32 cellular contexts compared by ENCODE assay signal in genomic region chr11:24142062-24142461, GRCh38.
"Had no signal": no experiment of that assay in that cellular context is flagged by ENCODE, and none has a peak within 500 bp of the region (broad histone marks: within the 10 kb centered on the region; RNA-seq: fewer than 3 reads in every experiment).

No MANE protein-coding gene starts in this region.

- H3K4me1 Mint-ChIP-seq: activated B cell treated with CpG ODN at 0.5 μM for 24 hours; activated T-helper 17 cell treated with anti-CD3 and anti-CD28 coated beads, Interleukin-2, amount 50 U/mL, for 72 hours; nephron; stimulated activated memory B cell treated with anti-CD40 and anti-IgM and Interleukin-4, amounts not matched to agents 10 μg/mL and 1 μg/mL and 100 μg/mL, for 72 hours; stimulated activated naive CD8-positive, alpha-beta T cell treated with anti-CD3 and anti-CD28 coated beads, Interleukin-15, amount 100 ng/mL, for 72 hours had no signal

- H3K4me3 Mint-ChIP-seq: activated B cell treated with CpG ODN at 0.5 μM for 24 hours; activated CD8-positive, alpha-beta T cell treated with anti-CD3 and anti-CD28 coated beads for 36 hours; activated T-cell treated with anti-CD3 and anti-CD28 coated beads, Interleukin-2, amount 50 U/mL, for 4 hours; activated T-helper 17 cell treated with anti-CD3 and anti-CD28 coated beads, Interleukin-2, amount 50 U/mL, for 72 hours; dendritic cell treated with granulocyte-macrophage colony-stimulating factor and Interleukin-4, amounts not matched to agents 40 ng/mL and 50 ng/mL, for 4 days; nephron; stimulated activated memory B cell treated with anti-CD40 and anti-IgM and Interleukin-4, amounts not matched to agents 10 μg/mL and 1 μg/mL and 100 μg/mL, for 72 hours; stimulated activated naive CD8-positive, alpha-beta T cell treated with anti-CD3 and anti-CD28 coated beads, Interleukin-15, amount 100 ng/mL, for 72 hours; type B pancreatic cell had no signal

- H3K27ac Mint-ChIP-seq: activated B cell treated with CpG ODN at 0.5 μM for 24 hours; activated CD8-positive, alpha-beta T cell treated with anti-CD3 and anti-CD28 coated beads for 36 hours; activated T-helper 17 cell treated with anti-CD3 and anti-CD28 coated beads, Interleukin-2, amount 50 U/mL, for 72 hours; dendritic cell treated with granulocyte-macrophage colony-stimulating factor and Interleukin-4, amounts not matched to agents 40 ng/mL and 50 ng/mL, for 4 days; nephron; stimulated activated memory B cell treated with anti-CD40 and anti-IgM and Interleukin-4, amounts not matched to agents 10 μg/mL and 1 μg/mL and 100 μg/mL, for 72 hours; stimulated activated naive CD8-positive, alpha-beta T cell treated with anti-CD3 and anti-CD28 coated beads, Interleukin-15, amount 100 ng/mL, for 72 hours; type B pancreatic cell had no signal

- H3K9me3 ChIP-seq: breast epithelium, gastroesophageal sphincter, neutrophil, pancreas, prostate gland, sigmoid colon, uterus had no signal

- H3K36me3 Mint-ChIP-seq: stimulated activated memory B cell treated with anti-CD40 and anti-IgM and Interleukin-4, amounts not matched to agents 10 μg/mL and 1 μg/mL and 100 μg/mL, for 72 hours; type B pancreatic cell had no signal

- H3K36me3 ChIP-seq: breast epithelium, gastroesophageal sphincter, neutrophil, pancreas, prostate gland, sigmoid colon, uterus had no signal

- H3K27me3 ChIP-seq: breast epithelium, gastroesophageal sphincter, hepatocyte, neutrophil, pancreas, sigmoid colon, uterus had no signal

- DNase-seq: activated B cell treated with CpG ODN at 0.5 μM for 24 hours; activated CD4-positive, alpha-beta T cell treated with anti-CD3 and anti-CD28 coated beads, Interleukin-2, amount 50 U/mL, for 1 hour; activated CD8-positive, alpha-beta T cell treated with anti-CD3 and anti-CD28 coated beads for 36 hours; activated gamma-delta T cell treated with Interleukin-2 at 50 U/mL for 16 hours; activated naive CD4-positive, alpha-beta T cell treated with anti-CD3 and anti-CD28 coated beads, Interleukin-2, amount 50 U/mL, for 16 hours; activated T-cell treated with anti-CD3 and anti-CD28 coated beads, Interleukin-2, amount 50 U/mL, for 4 hours; amygdala; central memory CD4-positive, alpha-beta T cell; left cardiac atrium; mammary epithelial cell; pancreas; retina; sigmoid colon; small intestine; stimulated activated CD4-positive, alpha-beta T cell treated with anti-CD3 and anti-CD28 coated beads, Interleukin-1b, Interleukin-23, amount 100 ng/mL, for 48 hours; stimulated activated CD4-positive, alpha-beta T cell treated with anti-CD3 and anti-CD28 coated beads, Interleukin-4, amount 100 ng/mL, for 4 hours; stimulated activated CD8-positive, alpha-beta memory T cell treated with anti-CD3 and anti-CD28 coated beads, Interleukin-4, amount 100 ng/mL, for 48 hours; stimulated activated naive CD8-positive, alpha-beta T cell treated with anti-CD3 and anti-CD28 coated beads, Interleukin-15, amount 100 ng/mL, for 72 hours; substantia nigra; T1000; uterus had no signal

- H3K4me3 ChIP-seq: breast epithelium, gastroesophageal sphincter, hepatocyte, pancreas, prostate gland, sigmoid colon, uterus had no signal

- H3K79me2 ChIP-seq: hepatocyte had no signal

- H3K27me3 Mint-ChIP-seq: activated B cell treated with CpG ODN at 0.5 μM for 24 hours; activated CD8-positive, alpha-beta T cell treated with anti-CD3 and anti-CD28 coated beads for 36 hours; activated T-helper 17 cell treated with anti-CD3 and anti-CD28 coated beads, Interleukin-2, amount 50 U/mL, for 72 hours; dendritic cell treated with granulocyte-macrophage colony-stimulating factor and Interleukin-4, amounts not matched to agents 40 ng/mL and 50 ng/mL, for 4 days; stimulated activated memory B cell treated with anti-CD40 and anti-IgM and Interleukin-4, amounts not matched to agents 10 μg/mL and 1 μg/mL and 100 μg/mL, for 72 hours; stimulated activated naive CD8-positive, alpha-beta T cell treated with anti-CD3 and anti-CD28 coated beads, Interleukin-15, amount 100 ng/mL, for 72 hours; type B pancreatic cell had no signal

- H3K4me1 ChIP-seq: breast epithelium, gastroesophageal sphincter, pancreas, prostate gland, sigmoid colon, uterus had no signal

- H2AFZ ChIP-seq: hepatocyte had no signal

- ATAC-seq: activated CD8-positive, alpha-beta T cell treated with anti-CD3 and anti-CD28 coated beads for 36 hours; activated T-cell treated with anti-CD3 and anti-CD28 coated beads, Interleukin-2, amount 50 U/mL, for 4 hours; activated T-helper 17 cell treated with anti-CD3 and anti-CD28 coated beads, Interleukin-2, amount 50 U/mL, for 72 hours; gastroesophageal sphincter; left cardiac atrium; pancreas; stimulated activated memory B cell treated with anti-CD40 and anti-IgM and Interleukin-4, amounts not matched to agents 10 μg/mL and 1 μg/mL and 100 μg/mL, for 72 hours; stimulated activated naive CD8-positive, alpha-beta T cell treated with anti-CD3 and anti-CD28 coated beads, Interleukin-15, amount 100 ng/mL, for 72 hours had no signal

- H3K9me3 Mint-ChIP-seq: dendritic cell treated with granulocyte-macrophage colony-stimulating factor and Interleukin-4, amounts not matched to agents 40 ng/mL and 50 ng/mL, for 4 days; type B pancreatic cell had no signal

- H3K27ac ChIP-seq: breast epithelium, epithelial cell of prostate, gastroesophageal sphincter, hepatocyte, neutrophil, pancreas, prostate gland, sigmoid colon, uterus had no signal

- H3K4me2 ChIP-seq: hepatocyte had no signal
